ENCODE assay signal across 8 cellular contexts in genomic region chr21:29372063-29372802, GRCh38.
DNase-seq lines count a peak whose midpoint lies in the region; ATAC-seq and TF ChIP-seq lines count a peak whose summit lies in the region.

No MANE protein-coding gene starts in this region.

- H3K79me2 ChIP-seq in HCT116 (ENCODE audit: insufficient read depth, low read length) (no peaks in the 10 kb centered on the region), Loucy (ENCODE audit: insufficient read depth, low read length) (no peaks in the 10 kb centered on the region)

- RAD21 ChIA-PET in HCT116 (lab: Charles Lee; ENCODE audit: low non-redundant PET in 1 of 2, low total read pairs in 2 of 2, uncharacterized antibody in 2 of 2, unreplicated experiment in 2 of 2) = interaction anchor here (1.0 to 1.3 kb wide), 2 partner anchors 207 to 281 kb away, joined by 3 read pairs; no protein-coding TSS in a partner anchor

- no peaks in the 10 kb centered on the region for H3K36me3 ChIP-seq in HCT116 (ENCODE audit: control insufficient read depth in 1 of 2, insufficient read depth in 2 of 2, low read length in 2 of 2)
- no peaks in the 10 kb centered on the region for H3K36me3 ChIP-seq in Loucy (ENCODE audit: insufficient read depth, low read length)

- CTCF ChIA-PET in HCT116 (lab: Charles Lee) = interaction anchor here (0.7 to 3.9 kb wide), 9 partner anchors 11 to 297 kb away, joined by 3 to 35 read pairs (median 4); no protein-coding TSS in a partner anchor

- H3K4me3 ChIP-seq in HCT116 (replicated peaks in 1 of 2; ENCODE audit: low read depth in 1 of 2, low read length in 2 of 2) = no peak overlapping the region
- no peak overlapping the region for H3K4me3 ChIP-seq in Loucy (ENCODE audit: low read length, poor library complexity, severe bottlenecking)

- intact Hi-C loops in HCT116 (cut with micrococcal nuclease) (loop anchor here (1.0 to 10.0 kb wide), 3 partner anchors 208 to 1713 kb away; no protein-coding TSS in a partner anchor), head of caudate nucleus (cut with DNase I) (loop anchor here (5.0 kb wide), 1 partner anchor 285 kb away; no protein-coding TSS in a partner anchor)

- H3K9me3 ChIP-seq in HCT116 (ENCODE audit: control insufficient read depth in 1 of 2, insufficient read depth in 1 of 2, low read depth in 1 of 2, low read length in 2 of 2) (no peaks in the 10 kb centered on the region), Loucy (ENCODE audit: insufficient read depth, low read depth, low read length) (no peaks in the 10 kb centered on the region)

- H3K9me2 ChIP-seq in HCT116 (ENCODE audit: insufficient read depth) (no peaks in the 10 kb centered on the region), Loucy (replicated peaks; ENCODE audit: low read depth, low read length) (no peaks in the 10 kb centered on the region)

- no peak overlapping the region for H2AFZ ChIP-seq in HCT116 (ENCODE audit: low read depth, low read length, poor library complexity, severe bottlenecking)
- no peak overlapping the region for H2AFZ ChIP-seq in Loucy (ENCODE audit: low read length)

- H3K27me3 ChIP-seq in HCT116 (ENCODE audit: insufficient read depth, low read length) = no peaks in the 10 kb centered on the region
- H3K27me3 ChIP-seq in Loucy (ENCODE audit: insufficient read depth, low read length, poor library complexity, severe bottlenecking) = no peaks in the 10 kb centered on the region

- H4K20me1 ChIP-seq in HCT116 (ENCODE audit: insufficient read depth) (no peaks in the 10 kb centered on the region), Loucy (ENCODE audit: insufficient read depth, low read length, poor library complexity, severe bottlenecking) (no peaks in the 10 kb centered on the region)

- H3K4me1 ChIP-seq in HCT116 (ENCODE audit: control insufficient read depth in 1 of 2, insufficient read depth in 2 of 2, low read length in 2 of 2) (no peaks in the 10 kb centered on the region), Loucy (ENCODE audit: insufficient read depth, low read length, poor library complexity, severe bottlenecking) (peaks cover 9% of the 10 kb centered on the region)

- H3F3A ChIP-seq in Loucy (ENCODE audit: low read depth) = no peaks in the 10 kb centered on the region

- DNase-seq in NCI-H1436 (lab: John Stamatoyannopoulos, UW) (peak; percentile 64), NCI-H1436 treated with DMSO at 0.1 percent for 48 hours (lab: John Stamatoyannopoulos, UW) (no peak), HCT116 (ENCODE audit: low read depth, low spot score) (peak; percentile 67), RPMI8226 (peak; percentile 84), head of caudate nucleus (peak in 31 of 42 donors; percentile 13 to 87 (median 56)), pulmonary artery endothelial cell (ENCODE audit: low read depth, low spot score) (peak; percentile 35)
- DNase-seq in activated naive CD4-positive, alpha-beta T cell treated with anti-CD3 and anti-CD28 coated beads, Interleukin-2, amount 50 U/mL, for 16 hours = peak; percentile 28

- TF ChIP-seq POLR2A in HCT116 (IDR thresholded peaks at IDR 0.05; ENCODE audit: borderline replicate concordance, extremely low read depth, insufficient read depth, insufficient read length) = no peak

- no peak overlapping the region for H3K27ac ChIP-seq in HCT116 (ENCODE audit: low read depth, low read length)

- peak; percentile 59 to 82 (median 61); a peak in 5 of 6 replicates for TF ChIP-seq CTCF in HCT116 (IDR thresholded peaks at IDR 0.05 in 2 of 3, conservative IDR thresholded peaks at IDR 0.05 in 1 of 3; ENCODE audit: borderline replicate concordance in 1 of 3, insufficient read depth in 1 of 3, low read depth in 2 of 3, low read length in 2 of 3)
- peak; percentile 78 for TF ChIP-seq CTCF in Loucy (conservative IDR thresholded peaks at IDR 0.05; ENCODE audit: low read length)

- H3K9ac ChIP-seq in HCT116 (ENCODE audit: low read length) (no peak overlapping the region), Loucy (ENCODE audit: low read depth, low read length, poor library complexity, severe bottlenecking) (no peak overlapping the region)

- TF ChIP-seq RAD21 in HCT116 (IDR thresholded peaks at IDR 0.05; ENCODE audit: low read depth) = peak; percentile 77

- POLR2A ChIA-PET in HCT116 (lab: Charles Lee) = no interaction called here

- no TSS peak for BruUV-seq in HCT116 (replicated peaks; lab: Mats Ljungman, UMichigan)

- H3K4me2 ChIP-seq in HCT116 (ENCODE audit: low read length) (no peak overlapping the region), Loucy (ENCODE audit: low read depth, low read length, poor library complexity, severe bottlenecking) (no peak overlapping the region)

- ATAC-seq in HCT116 = peak; percentile 88

TF ChIP-seq in HCT116, 20 proteins besides CTCF, POLR2A, EP300 and RAD21:
- TF ChIP-seq EZH2phosphoT487 (IDR thresholded peaks at IDR 0.05; ENCODE audit: borderline replicate concordance) (no peak), ZNF274 (IDR thresholded peaks at IDR 0.05; ENCODE audit: low read depth, low read length) (no peak), JUND (IDR thresholded peaks at IDR 0.05) (no peak), CBX3 (IDR thresholded peaks at IDR 0.05; ENCODE audit: low read depth) (no peak), EZH2 (IDR thresholded peaks at IDR 0.05) (no peak), SP1 (IDR thresholded peaks at IDR 0.05; ENCODE audit: low read depth) (no peak)
TF ChIP-seq in HCT116: peak in this region for 0.
